Comparison of ENCODE assay signal across 8 cellular contexts in genomic region chr3:94862703-94863102, GRCh38.
DNase-seq lines count a peak whose midpoint lies in the region; ATAC-seq and TF ChIP-seq lines count a peak whose summit lies in the region.

No MANE protein-coding gene starts in this region.

- no peaks in the 10 kb centered on the region for H3K27me3 Mint-ChIP-seq in activated CD8-positive, alpha-beta T cell treated with anti-CD3 and anti-CD28 coated beads for 36 hours
- H3K27me3 Mint-ChIP-seq in activated CD8-positive, alpha-beta T cell treated with anti-CD3 and anti-CD28 coated beads, Interleukin-2, amount 10 ng/mL, durations not matched to agents 7 days and 5 days (ENCODE audit: low read depth) = no peaks in the 10 kb centered on the region
- peaks cover 2% of the 10 kb centered on the region; the same call in 1 of the 2 replicates for H3K27me3 Mint-ChIP-seq in WTC11 (ENCODE audit: low read depth)

- TF ChIP-seq POLR2A in uterus (IDR thresholded peaks at IDR 0.05) = no peak

- H3K27ac Mint-ChIP-seq in activated CD8-positive, alpha-beta T cell treated with anti-CD3 and anti-CD28 coated beads for 36 hours = no peak overlapping the region
- no peak overlapping the region for H3K27ac Mint-ChIP-seq in activated CD8-positive, alpha-beta T cell treated with anti-CD3 and anti-CD28 coated beads, Interleukin-2, amount 10 ng/mL, durations not matched to agents 7 days and 5 days
- H3K27ac Mint-ChIP-seq in WTC11 = no peak overlapping the region

- H3K4me1 ChIP-seq in uterus = no peaks in the 10 kb centered on the region

- POLR2A ChIA-PET in activated CD8-positive, alpha-beta T cell treated with anti-CD3 and anti-CD28 coated beads for 36 hours (lab: Charles Lee) = no interaction called here
- POLR2A ChIA-PET in activated CD8-positive, alpha-beta T cell treated with anti-CD3 and anti-CD28 coated beads, Interleukin-2, amount 10 ng/mL, durations not matched to agents 7 days and 5 days (lab: Charles Lee) = no interaction called here
- POLR2A ChIA-PET in WTC11 (lab: Charles Lee) = no interaction called here

- no peak overlapping the region for H3K4me3 Mint-ChIP-seq in activated CD8-positive, alpha-beta T cell treated with anti-CD3 and anti-CD28 coated beads for 36 hours
- H3K4me3 Mint-ChIP-seq in activated CD8-positive, alpha-beta T cell treated with anti-CD3 and anti-CD28 coated beads, Interleukin-2, amount 10 ng/mL, durations not matched to agents 7 days and 5 days = no peak overlapping the region
- no peak overlapping the region for H3K4me3 Mint-ChIP-seq in WTC11

- H3K27me3 ChIP-seq in uterus = no peaks in the 10 kb centered on the region

- ATAC-seq in activated CD8-positive, alpha-beta T cell treated with anti-CD3 and anti-CD28 coated beads for 36 hours = peak; percentile 51
- no peak for ATAC-seq in activated CD8-positive, alpha-beta T cell treated with anti-CD3 and anti-CD28 coated beads, Interleukin-2, amount 10 ng/mL, durations not matched to agents 7 days and 5 days
- ATAC-seq in WTC11 (peak; percentile 70), HG03135 (IDR thresholded peaks at IDR 0.05; ENCODE audit: unreplicated experiment) (no peak)

- CTCF ChIA-PET in activated CD8-positive, alpha-beta T cell treated with anti-CD3 and anti-CD28 coated beads for 36 hours (lab: Charles Lee) = interaction anchor here (1.0 kb wide), 1 partner anchor 8 kb away, joined by 3 read pairs; no protein-coding TSS in a partner anchor
- CTCF ChIA-PET in activated CD8-positive, alpha-beta T cell treated with anti-CD3 and anti-CD28 coated beads, Interleukin-2, amount 10 ng/mL, durations not matched to agents 7 days and 5 days (lab: Charles Lee) = no interaction called here
- CTCF ChIA-PET in WTC11 (lab: Charles Lee) = interaction anchor here (0.6 to 1.1 kb wide), 7 partner anchors 20 to 1167 kb away, joined by 3 to 4 read pairs (median 3); no protein-coding TSS in a partner anchor

- intact Hi-C loops in activated CD8-positive, alpha-beta T cell treated with anti-CD3 and anti-CD28 coated beads for 36 hours (cut with micrococcal nuclease) = no loop called here
- intact Hi-C loops in uterus (cut with DNase I; ENCODE audit: low total_unique reads) = no loop called here

- H3K36me3 Mint-ChIP-seq in activated CD8-positive, alpha-beta T cell treated with anti-CD3 and anti-CD28 coated beads for 36 hours (ENCODE audit: low read depth) = no peaks in the 10 kb centered on the region
- H3K36me3 Mint-ChIP-seq in activated CD8-positive, alpha-beta T cell treated with anti-CD3 and anti-CD28 coated beads, Interleukin-2, amount 10 ng/mL, durations not matched to agents 7 days and 5 days (ENCODE audit: low read depth) = no peaks in the 10 kb centered on the region
- H3K36me3 Mint-ChIP-seq in WTC11 = peaks cover 66% of the 10 kb centered on the region

- H3K4me1 Mint-ChIP-seq in activated CD8-positive, alpha-beta T cell treated with anti-CD3 and anti-CD28 coated beads for 36 hours (ENCODE audit: low read depth) = no peaks in the 10 kb centered on the region
- no peaks in the 10 kb centered on the region for H3K4me1 Mint-ChIP-seq in activated CD8-positive, alpha-beta T cell treated with anti-CD3 and anti-CD28 coated beads, Interleukin-2, amount 10 ng/mL, durations not matched to agents 7 days and 5 days (ENCODE audit: low read depth)
- no peaks in the 10 kb centered on the region for H3K4me1 Mint-ChIP-seq in WTC11

- no peak overlapping the region for H3K4me3 ChIP-seq in Jurkat, Clone E6-1 (ENCODE audit: low read length)
- no peak overlapping the region for H3K4me3 ChIP-seq in uterus

- DNase-seq in activated CD8-positive, alpha-beta T cell treated with anti-CD3 and anti-CD28 coated beads for 36 hours = peak; percentile 1
- DNase-seq in activated CD8-positive, alpha-beta T cell treated with anti-CD3 and anti-CD28 coated beads, Interleukin-2, amount 10 ng/mL, durations not matched to agents 7 days and 5 days = no peak
- DNase-seq in Jurkat, Clone E6-1 (ENCODE audit: low read depth, low spot score) = peak; percentile 15
- DNase-seq in WTC11 (ENCODE audit: low spot score) (peak; percentile 19), midbrain (lab: John Stamatoyannopoulos, UW) (peak; percentile 2), activated gamma-delta T cell (lab: John Stamatoyannopoulos, UW) (no peak), uterus (no peak)

- H3K27ac ChIP-seq in uterus = no peak overlapping the region

- H3K9me3 Mint-ChIP-seq in activated CD8-positive, alpha-beta T cell treated with anti-CD3 and anti-CD28 coated beads for 36 hours = peaks cover 31% of the 10 kb centered on the region
- peaks cover 39% of the 10 kb centered on the region for H3K9me3 Mint-ChIP-seq in activated CD8-positive, alpha-beta T cell treated with anti-CD3 and anti-CD28 coated beads, Interleukin-2, amount 10 ng/mL, durations not matched to agents 7 days and 5 days (ENCODE audit: insufficient read depth)
- peaks cover 86% of the 10 kb centered on the region for H3K9me3 Mint-ChIP-seq in WTC11

- TF ChIP-seq CTCF in activated CD8-positive, alpha-beta T cell treated with anti-CD3 and anti-CD28 coated beads for 36 hours (IDR thresholded peaks at IDR 0.05) = no peak
- TF ChIP-seq CTCF in WTC11 (IDR thresholded peaks at IDR 0.05) (peak; percentile 50), uterus (IDR thresholded peaks at IDR 0.05) (no peak)

- H3K9me3 ChIP-seq in uterus = peaks cover 0 to 4% of the 10 kb centered on the region in 2 donors

- H3K36me3 ChIP-seq in uterus = no peaks in the 10 kb centered on the region

TF ChIP-seq in WTC11, 78 proteins besides CTCF, POLR2A, EP300 and RAD21:
- TF ChIP-seq HMGA2 (CRISPR knock-in tag; IDR thresholded peaks at IDR 0.05) = 0 out of 2 replicates have a peak, but pooled peaks have one; percentile 37
- TF ChIP-seq ZNF416 (CRISPR knock-in tag; IDR thresholded peaks at IDR 0.05) = no peak
- no peak for TF ChIP-seq STAT6 (CRISPR knock-in tag; conservative IDR thresholded peaks at IDR 0.05; ENCODE audit: low read depth)
- TF ChIP-seq ZNF512 (CRISPR knock-in tag; IDR thresholded peaks at IDR 0.05; ENCODE audit: borderline replicate concordance) = no peak
- TF ChIP-seq GABPB1 (CRISPR knock-in tag; IDR thresholded peaks at IDR 0.05) = no peak
- TF ChIP-seq EMX1 (CRISPR knock-in tag; IDR thresholded peaks at IDR 0.05) = no peak

Comparison
In these comparisons a context has a peak if more than half of its experiments do, and no peak if none do; other contexts are left out.
1. ATAC-seq: peak in activated CD8-positive, alpha-beta T cell treated with anti-CD3 and anti-CD28 coated beads for 36 hours (single experiment) and WTC11 (single experiment); none in activated CD8-positive, alpha-beta T cell treated with anti-CD3 and anti-CD28 coated beads, Interleukin-2, amount 10 ng/mL, durations not matched to agents 7 days and 5 days (single experiment) and HG03135 (single experiment).
2. DNase-seq: peak in activated CD8-positive, alpha-beta T cell treated with anti-CD3 and anti-CD28 coated beads for 36 hours (single experiment), Jurkat, Clone E6-1 (single experiment), WTC11 (single experiment) and midbrain (single experiment); none in activated CD8-positive, alpha-beta T cell treated with anti-CD3 and anti-CD28 coated beads, Interleukin-2, amount 10 ng/mL, durations not matched to agents 7 days and 5 days (single experiment), activated gamma-delta T cell (single experiment) and uterus (0 of 2).